9 cellular contexts compared by ENCODE assay signal in genomic region chr7:144195212-144195872, GRCh38. TPM values are rescaled to one million over a fixed set of nuclear protein-coding genes. Genes with fewer than 3 reads are reported as not detected.
DNase-seq lines count a peak whose midpoint lies in the region; ATAC-seq, FAIRE-seq and TF ChIP-seq lines count a peak whose summit lies in the region.
"Not testable (repeated sequence)": the region's sequence is repeated elsewhere in the genome, so short reads cannot be mapped to it uniquely, and the experiment has no call there.
"Had no signal": no experiment of that assay in that cellular context is flagged by ENCODE, and none has a peak within 500 bp of the region (broad histone marks: within the 10 kb centered on the region; RNA-seq: fewer than 3 reads in every experiment).

Gene ARHGEF35 (minus strand): TSS chr7:144195833. CDS start chr7:144188383, 7,450 bp downstream.

- POLR2A ChIA-PET in CD8-positive, alpha-beta memory T cell (lab: Charles Lee); activated B cell treated with CpG ODN at 0.5 μM for 24 hours (lab: Charles Lee); K562 (lab: Yijun Ruan, JAX): not testable (repeated sequence)

- TF ChIP-seq CTCF in activated B cell treated with CpG ODN at 0.5 μM for 24 hours (IDR thresholded peaks at IDR 0.05); K562 (IDR thresholded peaks at IDR 0.05 in 2 of 3, conservative IDR thresholded peaks at IDR 0.05 in 1 of 3; ENCODE audit: insufficient read depth in 2 of 3, low read depth in 1 of 3, low read length in 3 of 3); kidney epithelial cell (IDR thresholded peaks at IDR 0.05; ENCODE audit: insufficient read depth, low read length, poor library complexity, severe bottlenecking); gastrocnemius medialis (IDR thresholded peaks at IDR 0.05 in 4 of 5, conservative IDR thresholded peaks at IDR 0.05 in 1 of 5): not testable (repeated sequence)

- not testable (repeated sequence) for H3K9me3 ChIP-seq in CD8-positive, alpha-beta memory T cell (ENCODE audit: low read length); K562 (replicated peaks; ENCODE audit: control insufficient read depth, insufficient read depth, low read depth, low read length); gastrocnemius medialis

- not testable (repeated sequence) for H3K9me3 Mint-ChIP-seq in CD8-positive, alpha-beta memory T cell; activated B cell treated with CpG ODN at 0.5 μM for 24 hours

- H3K9me1 ChIP-seq in K562 (ENCODE audit: control insufficient read depth, insufficient read depth, low read length) = not testable (repeated sequence)

- CTCF ChIA-PET in CD8-positive, alpha-beta memory T cell (lab: Charles Lee); activated B cell treated with CpG ODN at 0.5 μM for 24 hours (lab: Charles Lee); K562 (lab: Yijun Ruan, JAX; ENCODE audit: low intra/inter-chr PET ratio): not testable (repeated sequence)

- not testable (repeated sequence) for H3K79me2 ChIP-seq in K562 (ENCODE audit: control insufficient read depth, insufficient read depth, low read length)

- not testable (repeated sequence) for H3K4me2 ChIP-seq in K562 (ENCODE audit: insufficient read depth, low read length)

- H3K36me3 ChIP-seq in CD8-positive, alpha-beta memory T cell (ENCODE audit: insufficient read depth, low read length); K562 (ENCODE audit: control insufficient read depth, insufficient read depth, low read length); kidney epithelial cell (ENCODE audit: control insufficient read depth, insufficient read depth, low read length); gastrocnemius medialis: not testable (repeated sequence)

- no CpG with 5 or more reads among the region's 51 CpGs for WGBS in K562 (ENCODE audit: insufficient coverage, low coverage, missing lambda C conversion rate)

- H3K27me3 Mint-ChIP-seq in CD8-positive, alpha-beta memory T cell; activated B cell treated with CpG ODN at 0.5 μM for 24 hours: not testable (repeated sequence)

- not testable (repeated sequence) for H2AFZ ChIP-seq in K562 (ENCODE audit: low read depth, low read length)

- H3K4me1 ChIP-seq in CD8-positive, alpha-beta memory T cell (ENCODE audit: insufficient read depth, low read length); K562 (replicated peaks in 1 of 2; ENCODE audit: control insufficient read depth in 2 of 2, insufficient read depth in 2 of 2, low read length in 2 of 2); gastrocnemius medialis: not testable (repeated sequence)

- H3K4me3 ChIP-seq in CD8-positive, alpha-beta memory T cell (ENCODE audit: low read length); K562; kidney epithelial cell (ENCODE audit: low read depth, low read length); gastrocnemius medialis: not testable (repeated sequence)

- not testable (repeated sequence) for TF ChIP-seq EP300 in K562 (IDR thresholded peaks at IDR 0.05; ENCODE audit: low read length)

- H3K4me1 Mint-ChIP-seq in CD8-positive, alpha-beta memory T cell; activated B cell treated with CpG ODN at 0.5 μM for 24 hours: not testable (repeated sequence)

- not testable (repeated sequence) for H3K27ac ChIP-seq in CD8-positive, alpha-beta memory T cell (ENCODE audit: low read depth, low read length); K562 (ENCODE audit: extremely low read depth, low read depth, low read length); gastrocnemius medialis

- H3K9ac ChIP-seq in K562 (ENCODE audit: insufficient read depth in 1 of 2, low read depth in 2 of 2, low read length in 2 of 2) = not testable (repeated sequence)

- in situ Hi-C loops in K562 (cut with MboI) = loop anchor here (5.0 kb wide), 1 partner anchor 157 kb away; no protein-coding TSS in a partner anchor
- in situ Hi-C loops in gastrocnemius medialis (cut with MboI; ENCODE audit: low sequenced_read_pairs in 4 of 4) = not testable (repeated sequence)

- TF ChIP-seq RAD21 in K562 (CRISPR knock-in tag; conservative IDR thresholded peaks at IDR 0.05 in 1 of 2, IDR thresholded peaks at IDR 0.05 in 1 of 2) = not testable (repeated sequence)

- not testable (repeated sequence) for FAIRE-seq in K562 (lab: Jason Lieb, UNC)

- peak within 1 kb of the TSS in 2 of 8 donors; percentile 75 to 89 for H3K27ac Mint-ChIP-seq in CD8-positive, alpha-beta memory T cell
- H3K27ac Mint-ChIP-seq in activated B cell treated with CpG ODN at 0.5 μM for 24 hours = not testable (repeated sequence)

- H3K36me3 Mint-ChIP-seq in CD8-positive, alpha-beta memory T cell; activated B cell treated with CpG ODN at 0.5 μM for 24 hours (ENCODE audit: low read depth): not testable (repeated sequence)

- BruUV-seq in K562 (replicated peaks; lab: Mats Ljungman, UMichigan) = not testable (repeated sequence)

- not testable (repeated sequence) for H4K20me1 ChIP-seq in K562 (replicated peaks; ENCODE audit: control insufficient read depth, insufficient read depth, low read length)

- peak in 1 of 5 donors; percentile 37 for DNase-seq in CD8-positive, alpha-beta memory T cell
- DNase-seq in activated B cell treated with CpG ODN at 0.5 μM for 24 hours; K562 (ENCODE audit: extremely low read depth in 1 of 4, low spot score in 3 of 4); kidney epithelial cell (ENCODE audit: low read depth); gastrocnemius medialis: not testable (repeated sequence)

- ATAC-seq in GM19438 (IDR thresholded peaks at IDR 0.05; ENCODE audit: low read depth, unreplicated experiment) (peak; percentile 56), HG02623 (IDR thresholded peaks at IDR 0.05; ENCODE audit: unreplicated experiment) (peak; percentile 56), HG03196 (IDR thresholded peaks at IDR 0.05; ENCODE audit: unreplicated experiment) (peak; percentile 71), activated B cell treated with CpG ODN at 0.5 μM for 24 hours (ENCODE audit: low read depth) (peak; percentile 66), K562 (peak; percentile 46), gastrocnemius medialis (peak; percentile 37 to 39)

- not testable (repeated sequence) for H3K27me3 ChIP-seq in CD8-positive, alpha-beta memory T cell (ENCODE audit: insufficient read depth, low read length, poor library complexity, severe bottlenecking); K562 (ENCODE audit: control insufficient read depth in 2 of 2, insufficient read depth in 2 of 2, low read length in 2 of 2); kidney epithelial cell (ENCODE audit: control insufficient read depth, insufficient read depth, low read length); gastrocnemius medialis

- intact Hi-C loops in activated B cell treated with CpG ODN at 0.5 μM for 24 hours (cut with micrococcal nuclease); K562 (cut with micrococcal nuclease); gastrocnemius medialis (cut with DNase I; ENCODE audit: low total_unique reads): not testable (repeated sequence)

- peak within 1 kb of the TSS in 5 of 7 donors; percentile 49 to 78 (median 65) for H3K4me3 Mint-ChIP-seq in CD8-positive, alpha-beta memory T cell
- peak within 1 kb of the TSS; percentile 50 for H3K4me3 Mint-ChIP-seq in activated B cell treated with CpG ODN at 0.5 μM for 24 hours

- TF ChIP-seq POLR2A in K562 (conservative IDR thresholded peaks at IDR 0.05); gastrocnemius medialis (IDR thresholded peaks at IDR 0.05): not testable (repeated sequence)

RNA-seq across cellular contexts. Expression of gene ARHGEF35, which starts in this region (rescaled TPM):
- total RNA-seq in CD8-positive, alpha-beta memory T cell = 1 to 10 TPM; 4.0 to 5.3 TPM
- polyA plus RNA-seq in CD8-positive, alpha-beta memory T cell = 1.6 TPM
- 3.9 and 4.9 TPM in 2 replicates for total RNA-seq in activated B cell treated with CpG ODN at 0.5 μM for 24 hours
- total RNA-seq in K562 (2011; cell fraction: chromatin; rRNA removed; ENCODE audit: low replicate concordance) = 0.46 and 1.7 TPM in 2 replicates
- 0.33 and 0.39 TPM in 2 replicates for total RNA-seq in K562 (2011; cell fraction: nucleolus; rRNA removed)
- 0.51 and 1.6 TPM in 2 replicates for total RNA-seq in K562 (2011; cell fraction: nucleoplasm; rRNA removed)
- not detected in 2 replicates for total RNA-seq in K562 (2014; rRNA removed)
- 0.22 and 0.36 TPM in 2 replicates for total RNA-seq in K562 (2014; rRNA removed; fragmentation: Illumina TruSeq; extraction: Trizol)
- 0.30 and 0.33 TPM in 2 replicates for total RNA-seq in K562 (2015; rRNA removed; fragmentation: Illumina TruSeq; extraction: Trizol)
- total RNA-seq in K562 (2021) = 0.22 and 0.49 TPM in 2 replicates
- 0.39 and 0.59 TPM in 2 replicates for polyA plus RNA-seq in K562 (2011; rRNA removed)
- 0.07 and 0.10 TPM in 2 replicates for polyA plus RNA-seq in K562 (2011; cell fraction: cytosol; rRNA removed)
- 0.08 and 0.11 TPM in 2 replicates for polyA plus RNA-seq in K562 (2011; cell fraction: nucleus; rRNA removed)
- polyA plus RNA-seq in K562 (2012) = 0.27 and 0.35 TPM in 2 replicates
- polyA plus RNA-seq in K562 (2014; fragmentation: Illumina TruSeq; extraction: Trizol) = 0.21 TPM in 2 replicates
- not detected for polyA plus RNA-seq in K562 (2014; fragmentation: Nextera tagmentation; extraction: Ambion mirVana)
- 0.16 TPM in 1 of 2 replicates, not detected in the other for polyA plus RNA-seq in K562 (2014; rRNA removed)
- polyA minus RNA-seq in K562 (2011; rRNA and poly(A)+ RNA removed) = 0.12 and 0.56 TPM in 2 replicates
- 0.57 TPM in 1 of 2 replicates, not detected in the other for polyA minus RNA-seq in K562 (2011; cell fraction: cytosol; rRNA and poly(A)+ RNA removed)
- polyA minus RNA-seq in K562 (2011; cell fraction: nucleus; rRNA and poly(A)+ RNA removed) = 0.94 and 1.2 TPM in 2 replicates
- 9.0 and 11.5 TPM in 2 replicates for total RNA-seq in kidney epithelial cell
- under 1 TPM in 3 of 4 donors, not detected in 1; 0.15 to 0.76 (median 0.18) TPM for total RNA-seq in gastrocnemius medialis
- total RNA-seq: MCF 10A had no signal

Comparison
In these comparisons a context has a peak if more than half of its experiments do, and no peak if none do; other contexts are left out.
1. Peak in ATAC-seq in gastrocnemius medialis; RNA of the gene not detected or under 1 TPM.